16 cellular contexts compared by ENCODE assay signal in genomic region chrX:49263631-49264030, GRCh38. TPM values are rescaled to one million over a fixed set of nuclear protein-coding genes. Genes with fewer than 3 reads are reported as not detected.
DNase-seq lines count a peak whose midpoint lies in the region; ATAC-seq and TF ChIP-seq lines count a peak whose summit lies in the region.
"Had no signal": no experiment of that assay in that cellular context is flagged by ENCODE, and none has a peak within 500 bp of the region (broad histone marks: within the 10 kb centered on the region; RNA-seq: fewer than 3 reads in every experiment).

No MANE protein-coding gene starts in this region.

- DNase-seq in activated CD4-positive, alpha-beta T cell treated with anti-CD3 and anti-CD28 coated beads, Interleukin-2, amount 10 ng/mL, durations not matched to agents 24 days and 14 days, result no peak
- no peak for DNase-seq in activated CD4-positive, alpha-beta T cell treated with anti-CD3 and anti-CD28 coated beads, Interleukin-2, amount 50 U/mL, for 1 hour
- DNase-seq in natural killer cell treated with Interleukin-12 subunit alpha and Interleukin-12 subunit beta and Interleukin-15 and Interleukin-18, amount 100 ng/mL, for 72 hours (ENCODE audit: low spot score), result no peak
- DNase-seq in natural killer cell (no peak), DMS114 treated with DMSO at 0.1 percent for 48 hours (lab: John Stamatoyannopoulos, UW; ENCODE audit: unreplicated experiment) (no peak)
- DNase-seq in stimulated activated naive CD8-positive, alpha-beta T cell treated with anti-CD3 and anti-CD28 coated beads, Interleukin-15, amount 100 ng/mL, for 72 hours, result no peak
- DNase-seq: H7, MG63, NCI-H1092 treated with DMSO at 0.1 percent for 48 hours, NCI-H1694 treated with DMSO at 0.1 percent for 48 hours, NCI-H446 treated with DMSO at 0.1 percent for 48 hours, NCI-H748 treated with DMSO at 0.1 percent for 48 hours, PC-9 had no signal

- H3K9me3 Mint-ChIP-seq in activated CD4-positive, alpha-beta T cell treated with anti-CD3 and anti-CD28 coated beads, Interleukin-2, amount 10 ng/mL, durations not matched to agents 24 days and 14 days, result no peaks in the 10 kb centered on the region
- no peaks in the 10 kb centered on the region for H3K9me3 Mint-ChIP-seq in natural killer cell treated with Interleukin-12 subunit alpha and Interleukin-12 subunit beta and Interleukin-15 and Interleukin-18, amount 100 ng/mL, for 72 hours
- H3K9me3 Mint-ChIP-seq in natural killer cell, result no peaks in the 10 kb centered on the region
- no peaks in the 10 kb centered on the region for H3K9me3 Mint-ChIP-seq in activated naive CD8-positive, alpha-beta T cell (ENCODE audit: low read depth)
- H3K9me3 Mint-ChIP-seq in stimulated activated naive CD8-positive, alpha-beta T cell treated with anti-CD3 and anti-CD28 coated beads, Interleukin-15, amount 100 ng/mL, for 72 hours, result no peaks in the 10 kb centered on the region

- H3K27me3 Mint-ChIP-seq in activated CD4-positive, alpha-beta T cell treated with anti-CD3 and anti-CD28 coated beads, Interleukin-2, amount 10 ng/mL, durations not matched to agents 24 days and 14 days, result no peaks in the 10 kb centered on the region
- H3K27me3 Mint-ChIP-seq in natural killer cell treated with Interleukin-12 subunit alpha and Interleukin-12 subunit beta and Interleukin-15 and Interleukin-18, amount 100 ng/mL, for 72 hours, result peaks cover 0 to 19% of the 10 kb centered on the region in 2 donors
- peaks cover 0 to 9% of the 10 kb centered on the region in 2 donors for H3K27me3 Mint-ChIP-seq in natural killer cell (ENCODE audit: low read depth in 2 of 2)
- H3K27me3 Mint-ChIP-seq in activated naive CD8-positive, alpha-beta T cell, result no peaks in the 10 kb centered on the region
- no peaks in the 10 kb centered on the region for H3K27me3 Mint-ChIP-seq in stimulated activated naive CD8-positive, alpha-beta T cell treated with anti-CD3 and anti-CD28 coated beads, Interleukin-15, amount 100 ng/mL, for 72 hours

- H3K36me3 Mint-ChIP-seq in activated CD4-positive, alpha-beta T cell treated with anti-CD3 and anti-CD28 coated beads, Interleukin-2, amount 10 ng/mL, durations not matched to agents 24 days and 14 days (ENCODE audit: low read depth), result peaks cover 3% of the 10 kb centered on the region
- H3K36me3 Mint-ChIP-seq in natural killer cell treated with Interleukin-12 subunit alpha and Interleukin-12 subunit beta and Interleukin-15 and Interleukin-18, amount 100 ng/mL, for 72 hours, result no peaks in the 10 kb centered on the region
- H3K36me3 Mint-ChIP-seq in natural killer cell, result no peaks in the 10 kb centered on the region
- no peaks in the 10 kb centered on the region for H3K36me3 Mint-ChIP-seq in activated naive CD8-positive, alpha-beta T cell

- ATAC-seq in natural killer cell treated with Interleukin-12 subunit alpha and Interleukin-12 subunit beta and Interleukin-15 and Interleukin-18, amount 100 ng/mL, for 72 hours, result no peak
- ATAC-seq in natural killer cell, result no peak
- ATAC-seq in stimulated activated naive CD8-positive, alpha-beta T cell treated with anti-CD3 and anti-CD28 coated beads, Interleukin-15, amount 100 ng/mL, for 72 hours, result no peak
- no peak for ATAC-seq in HG02870 (IDR thresholded peaks at IDR 0.05; ENCODE audit: unreplicated experiment)
- ATAC-seq: A549 had no signal

- intact Hi-C loops in activated CD4-positive, alpha-beta T cell treated with anti-CD3 and anti-CD28 coated beads, Interleukin-2, amount 10 ng/mL, durations not matched to agents 24 days and 14 days (cut with micrococcal nuclease), result loop anchor here (2.0 kb wide), 1 partner anchor 29 kb away; the partner anchor contains the start of gene CCDC22
- intact Hi-C loops in natural killer cell (cut with micrococcal nuclease), result no loop called here

- H3K4me1 Mint-ChIP-seq in activated CD4-positive, alpha-beta T cell treated with anti-CD3 and anti-CD28 coated beads, Interleukin-2, amount 10 ng/mL, durations not matched to agents 24 days and 14 days, result peaks cover 48% of the 10 kb centered on the region
- H3K4me1 Mint-ChIP-seq in natural killer cell treated with Interleukin-12 subunit alpha and Interleukin-12 subunit beta and Interleukin-15 and Interleukin-18, amount 100 ng/mL, for 72 hours (ENCODE audit: low read depth in 2 of 2), result peaks cover 0 to 20% of the 10 kb centered on the region in 2 donors
- peaks cover 7 to 8% of the 10 kb centered on the region in 2 donors for H3K4me1 Mint-ChIP-seq in natural killer cell
- peaks cover 29% of the 10 kb centered on the region for H3K4me1 Mint-ChIP-seq in activated naive CD8-positive, alpha-beta T cell (ENCODE audit: low read depth)
- peaks cover 80% of the 10 kb centered on the region for H3K4me1 Mint-ChIP-seq in stimulated activated naive CD8-positive, alpha-beta T cell treated with anti-CD3 and anti-CD28 coated beads, Interleukin-15, amount 100 ng/mL, for 72 hours

- H3K27ac Mint-ChIP-seq in activated CD4-positive, alpha-beta T cell treated with anti-CD3 and anti-CD28 coated beads, Interleukin-2, amount 10 ng/mL, durations not matched to agents 24 days and 14 days, result peak overlapping the region; percentile 73
- no peak overlapping the region for H3K27ac Mint-ChIP-seq in natural killer cell treated with Interleukin-12 subunit alpha and Interleukin-12 subunit beta and Interleukin-15 and Interleukin-18, amount 100 ng/mL, for 72 hours
- H3K27ac Mint-ChIP-seq in natural killer cell, result no peak overlapping the region
- no peak overlapping the region for H3K27ac Mint-ChIP-seq in activated naive CD8-positive, alpha-beta T cell
- peak overlapping the region in 1 of 2 donors; percentile 51 for H3K27ac Mint-ChIP-seq in stimulated activated naive CD8-positive, alpha-beta T cell treated with anti-CD3 and anti-CD28 coated beads, Interleukin-15, amount 100 ng/mL, for 72 hours

- peak overlapping the region; percentile 80 for H3K4me3 Mint-ChIP-seq in activated CD4-positive, alpha-beta T cell treated with anti-CD3 and anti-CD28 coated beads, Interleukin-2, amount 10 ng/mL, durations not matched to agents 24 days and 14 days
- peak overlapping the region; percentile 26 for H3K4me3 Mint-ChIP-seq in natural killer cell treated with Interleukin-12 subunit alpha and Interleukin-12 subunit beta and Interleukin-15 and Interleukin-18, amount 100 ng/mL, for 72 hours
- H3K4me3 Mint-ChIP-seq in natural killer cell, result no peak overlapping the region
- H3K4me3 Mint-ChIP-seq in activated naive CD8-positive, alpha-beta T cell, result peak overlapping the region; percentile 33
- peak overlapping the region; percentile 85 to 92 for H3K4me3 Mint-ChIP-seq in stimulated activated naive CD8-positive, alpha-beta T cell treated with anti-CD3 and anti-CD28 coated beads, Interleukin-15, amount 100 ng/mL, for 72 hours

- no peak for TF ChIP-seq CTCF in natural killer cell (IDR thresholded peaks at IDR 0.05)

RNA-seq across cellular contexts. Expression of gene FOXP3, which starts 0.9 kb away (rescaled TPM):
- total RNA-seq in activated CD4-positive, alpha-beta T cell treated with anti-CD3 and anti-CD28 coated beads, Interleukin-2, amount 10 ng/mL, durations not matched to agents 24 days and 14 days, result 13.1 and 14.2 TPM in 2 replicates
- under 1 TPM; 0.55 to 0.78 TPM for total RNA-seq in natural killer cell treated with Interleukin-12 subunit alpha and Interleukin-12 subunit beta and Interleukin-15 and Interleukin-18, amount 100 ng/mL, for 72 hours
- under 1 TPM; 0.09 to 0.32 (median 0.20) TPM for total RNA-seq in natural killer cell
- total RNA-seq: PC-9 had no signal

RNA-seq across cellular contexts. Expression of gene PPP1R3F, which starts 6.0 kb away (rescaled TPM):
- total RNA-seq in activated CD4-positive, alpha-beta T cell treated with anti-CD3 and anti-CD28 coated beads, Interleukin-2, amount 10 ng/mL, durations not matched to agents 24 days and 14 days, result 6.3 and 8.3 TPM in 2 replicates
- total RNA-seq in natural killer cell treated with Interleukin-12 subunit alpha and Interleukin-12 subunit beta and Interleukin-15 and Interleukin-18, amount 100 ng/mL, for 72 hours, result 1 to 10 TPM; 3.4 to 3.8 TPM
- 1 to 10 TPM; 2.9 to 4.3 (median 3.6) TPM for total RNA-seq in natural killer cell

RNA-seq across cellular contexts. Expression of gene CCDC22, which starts 28.4 kb away (rescaled TPM):
- 25.6 and 25.8 TPM in 2 replicates for total RNA-seq in activated CD4-positive, alpha-beta T cell treated with anti-CD3 and anti-CD28 coated beads, Interleukin-2, amount 10 ng/mL, durations not matched to agents 24 days and 14 days
- 10 to 100 TPM; 25.6 to 25.7 TPM for total RNA-seq in natural killer cell treated with Interleukin-12 subunit alpha and Interleukin-12 subunit beta and Interleukin-15 and Interleukin-18, amount 100 ng/mL, for 72 hours
- 10 to 100 TPM; 19.6 to 22.8 (median 22.1) TPM for total RNA-seq in natural killer cell

RNA-seq across cellular contexts. Expression of gene CACNA1F, which starts 30.5 kb away (rescaled TPM):
- total RNA-seq in activated CD4-positive, alpha-beta T cell treated with anti-CD3 and anti-CD28 coated beads, Interleukin-2, amount 10 ng/mL, durations not matched to agents 24 days and 14 days, result 0.07 and 0.14 TPM in 2 replicates
- under 1 TPM in 1 of 2 donors, not detected in 1; 0.14 TPM for total RNA-seq in natural killer cell treated with Interleukin-12 subunit alpha and Interleukin-12 subunit beta and Interleukin-15 and Interleukin-18, amount 100 ng/mL, for 72 hours
- 1 to 10 TPM in 1 of 3 donors, under 1 TPM in 2; 0.48 to 1.1 (median 0.66) TPM for total RNA-seq in natural killer cell
- total RNA-seq: PC-9 had no signal

RNA-seq across cellular contexts. Expression of gene GAGE10, which starts 39.8 kb away (rescaled TPM):
- not detected in 2 replicates for total RNA-seq in activated CD4-positive, alpha-beta T cell treated with anti-CD3 and anti-CD28 coated beads, Interleukin-2, amount 10 ng/mL, durations not matched to agents 24 days and 14 days
- not detected for total RNA-seq in natural killer cell treated with Interleukin-12 subunit alpha and Interleukin-12 subunit beta and Interleukin-15 and Interleukin-18, amount 100 ng/mL, for 72 hours
- total RNA-seq in natural killer cell, result not detected
- total RNA-seq: H7, PC-9 had no signal
